Comparison of ENCODE assay signal across 1 cellular context in the genomic region with DNA sequence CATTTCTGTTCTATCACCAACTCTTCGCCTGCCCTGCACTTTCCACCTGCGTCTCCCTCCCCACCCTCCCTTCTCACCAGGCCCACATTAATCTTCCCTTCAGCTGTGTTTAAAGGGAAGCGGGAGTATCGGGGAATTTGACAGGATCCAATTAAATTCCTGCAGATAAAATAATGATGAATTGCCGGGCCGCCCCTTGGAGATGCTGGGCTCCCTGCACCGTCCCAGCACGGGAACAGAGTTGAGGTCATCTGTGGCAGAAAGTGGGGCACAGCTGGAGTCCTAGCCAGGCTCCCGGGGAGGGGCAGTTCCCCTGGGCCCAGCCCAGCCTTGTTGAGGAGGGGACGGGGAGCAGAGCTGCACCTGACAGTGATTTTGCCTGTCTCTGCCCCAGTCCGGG.
TF ChIP-seq lines count a peak whose summit lies in the region.

No MANE protein-coding gene starts in this region.

TF ChIP-seq in K562, 482 proteins besides CTCF, POLR2A, EP300 and RAD21 (continued from another document):
- TF ChIP-seq BDP1 (IDR thresholded peaks at IDR 0.05; ENCODE audit: insufficient read depth, insufficient read length): no peak
